9 cellular contexts compared by ENCODE assay signal in genomic region chr5:177447611-177448243, GRCh38. TPM values are rescaled to one million over a fixed set of nuclear protein-coding genes. Genes with fewer than 3 reads are reported as not detected.
DNase-seq lines count a peak whose midpoint lies in the region; ATAC-seq and TF ChIP-seq lines count a peak whose summit lies in the region.
"Had no signal": no experiment of that assay in that cellular context is flagged by ENCODE, and none has a peak within 500 bp of the region (broad histone marks: within the 10 kb centered on the region; RNA-seq: fewer than 3 reads in every experiment).

No MANE protein-coding gene starts in this region.

- H4K91ac ChIP-seq in mesenchymal stem cell (ENCODE audit: low read length) = peak overlapping the region; percentile 15

- H3K36me3 ChIP-seq in SJCRH30 (peaks cover 10% of the 10 kb centered on the region; the same call in 1 of the 2 replicates), mesenchymal stem cell (ENCODE audit: control insufficient read depth in 1 of 2, insufficient read depth in 2 of 2, low read depth in 1 of 2, low read length in 2 of 2) (peaks cover 0 to 32% of the 10 kb centered on the region in 2 experiments), vagina (no peaks in the 10 kb centered on the region)
- H3K36me3 ChIP-seq in effector memory CD4-positive, alpha-beta T cell (ENCODE audit: control insufficient read depth, insufficient read depth, low read length) = peaks cover 9% of the 10 kb centered on the region

- peaks cover 11% of the 10 kb centered on the region for H3K79me1 ChIP-seq in mesenchymal stem cell (replicated peaks; ENCODE audit: low read length, poor library complexity, severe bottlenecking)

- H3K14ac ChIP-seq in mesenchymal stem cell (ENCODE audit: low read length in 2 of 2) = peak overlapping the region in 1 of 2 experiments; percentile 94

- ATAC-seq in GM21717 (IDR thresholded peaks at IDR 0.05; ENCODE audit: unreplicated experiment) (no peak), GM19023 (IDR thresholded peaks at IDR 0.05; ENCODE audit: unreplicated experiment) (no peak)

- peak overlapping the region in 1 of 2 experiments; percentile 37 for H2BK12ac ChIP-seq in mesenchymal stem cell (ENCODE audit: low read length in 2 of 2)

- no peak overlapping the region for H2AFZ ChIP-seq in mesenchymal stem cell (ENCODE audit: low read depth, low read length)

- TF ChIP-seq POLR2A in GM19099 (IDR thresholded peaks at IDR 0.05; ENCODE audit: extremely low read depth, insufficient read length, low read depth) (peak; percentile 30), vagina (IDR thresholded peaks at IDR 0.05) (no peak)

- H4K8ac ChIP-seq in mesenchymal stem cell (ENCODE audit: low read length) = peak overlapping the region; percentile 73

- DNase-seq in Ammon's horn (ENCODE audit: low spot score) (peak; percentile 92), SJCRH30 (peak; percentile 81 to 85), mesenchymal stem cell (peak; percentile 74), vagina (ENCODE audit: extremely low spot score in 2 of 2) (no peak)
- DNase-seq in effector memory CD4-positive, alpha-beta T cell = no peak

- peak overlapping the region; percentile 47 for H3K9ac ChIP-seq in mesenchymal stem cell (ENCODE audit: low read length)

- H3K9me3 ChIP-seq in SJCRH30 (replicated peaks) (no peaks in the 10 kb centered on the region), mesenchymal stem cell (ENCODE audit: control insufficient read depth, low read length) (no peaks in the 10 kb centered on the region), vagina (no peaks in the 10 kb centered on the region)
- no peaks in the 10 kb centered on the region for H3K9me3 ChIP-seq in effector memory CD4-positive, alpha-beta T cell (ENCODE audit: control insufficient read depth, low read length)

- peak overlapping the region; percentile 75 for H3K27ac ChIP-seq in SJCRH30
- peak overlapping the region; percentile 93 for H3K27ac ChIP-seq in effector memory CD4-positive, alpha-beta T cell (ENCODE audit: insufficient read depth, low read length, poor library complexity, severe bottlenecking)
- peak overlapping the region; percentile 81 for H3K27ac ChIP-seq in mesenchymal stem cell (ENCODE audit: low read length, poor library complexity, severe bottlenecking)
- peak overlapping the region; percentile 19 for H3K27ac ChIP-seq in vagina

- H3K27me3 ChIP-seq in SJCRH30 (no peaks in the 10 kb centered on the region), mesenchymal stem cell (ENCODE audit: control insufficient read depth in 1 of 2, insufficient read depth in 1 of 2, low read length in 2 of 2) (peaks cover 0 to 10% of the 10 kb centered on the region in 2 experiments), vagina (no peaks in the 10 kb centered on the region)
- no peaks in the 10 kb centered on the region for H3K27me3 ChIP-seq in effector memory CD4-positive, alpha-beta T cell (replicated peaks; ENCODE audit: control insufficient read depth, insufficient read depth, low read length, poor library complexity, severe bottlenecking)

- H3K4me1 ChIP-seq in SJCRH30 (peaks cover 12% of the 10 kb centered on the region), mesenchymal stem cell (ENCODE audit: control insufficient read depth, insufficient read depth, low read depth, low read length) (peaks cover 31% of the 10 kb centered on the region), vagina (peaks cover 36% of the 10 kb centered on the region)
- peaks cover 41% of the 10 kb centered on the region for H3K4me1 ChIP-seq in effector memory CD4-positive, alpha-beta T cell (ENCODE audit: control insufficient read depth, insufficient read depth, low read length, poor library complexity, severe bottlenecking)

- no peak overlapping the region for H2BK120ac ChIP-seq in mesenchymal stem cell (ENCODE audit: low read depth, low read length)

- peak overlapping the region; percentile 71 to 88 for H3K18ac ChIP-seq in mesenchymal stem cell (ENCODE audit: low read depth in 1 of 2, low read length in 2 of 2)

- H3K4me3 ChIP-seq in SJCRH30 (peak overlapping the region; percentile 76), mesenchymal stem cell (ENCODE audit: insufficient read depth in 1 of 2, low read depth in 1 of 2, low read length in 2 of 2) (peak overlapping the region; percentile 66 to 88), vagina (peak overlapping the region; percentile 50 to 70)
- H3K4me3 ChIP-seq in effector memory CD4-positive, alpha-beta T cell (ENCODE audit: insufficient read depth, low read depth, low read length, poor library complexity, severe bottlenecking) = peak overlapping the region; percentile 18

- H2AK5ac ChIP-seq in mesenchymal stem cell (ENCODE audit: low read length, severe bottlenecking) = peak overlapping the region; percentile 67

- no peak overlapping the region for H2BK5ac ChIP-seq in mesenchymal stem cell (ENCODE audit: low read depth, low read length, poor library complexity, severe bottlenecking)

- H3K4ac ChIP-seq in mesenchymal stem cell (ENCODE audit: low read depth in 1 of 2, low read length in 2 of 2) = peak overlapping the region in 1 of 2 experiments; percentile 52

- H3K4me2 ChIP-seq in mesenchymal stem cell (ENCODE audit: low read length, poor library complexity, severe bottlenecking) = peak overlapping the region; percentile 62

- no peak for TF ChIP-seq CTCF in vagina (IDR thresholded peaks at IDR 0.05)

- no peak overlapping the region for H3K23ac ChIP-seq in mesenchymal stem cell (ENCODE audit: low read length in 2 of 2)

- WGBS in mesenchymal stem cell = 4% methylated on average over 19 of the region's 23 CpGs

- peak overlapping the region; percentile 52 for H2BK15ac ChIP-seq in mesenchymal stem cell (ENCODE audit: low read depth, poor library complexity, severe bottlenecking)

- intact Hi-C loops in vagina (cut with DNase I) = loop anchor here (2.0 kb wide), 1 partner anchor 45 kb away; no protein-coding TSS in a partner anchor

RNA-seq across cellular contexts. Expression of gene PRR7, which starts 1.1 kb away (rescaled TPM):
- 6.4 TPM in 2 replicates for total RNA-seq in SJCRH30 (2014; rRNA removed; shearing (Covaris generic))
- 8.6 TPM for polyA plus RNA-seq in mesenchymal stem cell (2013, experiment 1 of 2)
- 7.8 TPM for polyA plus RNA-seq in mesenchymal stem cell (2013, experiment 2 of 2)
- 1.2 TPM for total RNA-seq in vagina

RNA-seq across cellular contexts. Expression of gene GRK6, which starts 21.3 kb away (rescaled TPM):
- total RNA-seq in SJCRH30 (2014; rRNA removed; shearing (Covaris generic)) = 45.1 and 48.4 TPM in 2 replicates
- polyA plus RNA-seq in mesenchymal stem cell (2013, experiment 1 of 2) = 12.5 TPM
- polyA plus RNA-seq in mesenchymal stem cell (2013, experiment 2 of 2) = 13.0 TPM
- 28.7 TPM for total RNA-seq in vagina

RNA-seq across cellular contexts. Expression of gene DBN1, which starts 25.7 kb away (rescaled TPM):
- total RNA-seq in SJCRH30 (2014; rRNA removed; shearing (Covaris generic)) = 239 and 265 TPM in 2 replicates
- polyA plus RNA-seq in mesenchymal stem cell (2013, experiment 1 of 2) = 149 TPM
- polyA plus RNA-seq in mesenchymal stem cell (2013, experiment 2 of 2) = 150 TPM
- 69.0 TPM for total RNA-seq in vagina

RNA-seq across cellular contexts. Expression of gene F12, which starts 38.4 kb away (rescaled TPM):
- total RNA-seq in SJCRH30 (2014; rRNA removed; shearing (Covaris generic)) = 5.9 and 6.5 TPM in 2 replicates
- polyA plus RNA-seq in mesenchymal stem cell (2013, experiment 1 of 2) = 1.2 TPM
- 1.3 TPM for polyA plus RNA-seq in mesenchymal stem cell (2013, experiment 2 of 2)
- 5.2 TPM for total RNA-seq in vagina

RNA-seq across cellular contexts. Expression of gene PFN3, which starts 47.3 kb away (rescaled TPM):
- not detected in 2 replicates for total RNA-seq in SJCRH30 (2014; rRNA removed; shearing (Covaris generic))
- not detected for polyA plus RNA-seq in mesenchymal stem cell (2013, experiment 1 of 2)
- polyA plus RNA-seq in mesenchymal stem cell (2013, experiment 2 of 2) = not detected
- not detected for total RNA-seq in vagina
- total RNA-seq: T-helper 2 cell treated with Interferon-gamma antibody and Interleukin-4, amounts not matched to agents 100 ng/mL and 5 ng/mL, for 36 hours had no signal

Comparison
In these comparisons a context has a peak if more than half of its experiments do, and no peak if none do; other contexts are left out.
1. DNase-seq: peak in Ammon's horn (single experiment), SJCRH30 (2 of 2) and mesenchymal stem cell (single experiment); none in effector memory CD4-positive, alpha-beta T cell (0 of 3) and vagina (0 of 2).
2. H3K27ac ChIP-seq: peak in every context shown above with its lines; median percentile 93 in effector memory CD4-positive, alpha-beta T cell; 81 in mesenchymal stem cell; 75 in SJCRH30; 19 in vagina.
3. H3K4me3 ChIP-seq: peak in every context shown above with its lines; median percentile 77 in mesenchymal stem cell; 76 in SJCRH30; 60 in vagina; 18 in effector memory CD4-positive, alpha-beta T cell.